Comparison of ENCODE assay signal across 8 cellular contexts in the genomic region with DNA sequence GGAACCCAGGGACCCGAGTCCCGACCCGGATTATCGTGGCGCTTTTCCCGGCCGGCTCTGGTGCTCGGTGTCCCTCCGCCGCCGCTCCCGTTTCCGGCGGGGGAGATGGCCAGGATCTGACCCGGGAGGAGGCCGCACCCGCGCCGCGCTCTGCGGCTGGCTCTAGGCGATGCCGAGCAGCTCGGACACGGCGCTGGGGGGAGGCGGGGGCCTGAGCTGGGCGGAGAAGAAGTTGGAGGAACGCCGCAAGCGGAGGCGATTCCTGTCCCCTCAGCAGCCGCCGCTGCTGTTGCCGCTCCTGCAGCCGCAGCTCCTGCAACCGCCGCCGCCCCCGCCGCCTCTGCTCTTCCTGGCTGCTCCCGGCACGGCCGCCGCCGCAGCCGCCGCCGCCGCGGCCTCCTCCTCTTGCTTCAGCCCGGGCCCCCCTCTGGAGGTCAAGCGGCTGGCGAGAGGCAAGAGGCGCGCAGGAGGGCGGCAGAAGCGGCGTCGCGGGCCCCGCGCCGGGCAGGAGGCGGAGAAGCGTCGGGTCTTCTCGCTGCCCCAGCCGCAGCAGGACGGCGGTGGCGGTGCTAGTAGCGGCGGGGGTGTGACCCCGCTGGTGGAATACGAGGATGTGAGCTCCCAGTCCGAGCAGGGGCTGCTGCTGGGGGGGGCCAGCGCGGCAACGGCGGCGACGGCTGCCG. TPM values are rescaled to one million over a fixed set of nuclear protein-coding genes. Genes with fewer than 3 reads are reported as not detected.
A peak's percentile ranks its signal among the peaks of the same experiment; 100 is the strongest.
DNase-seq lines count a peak whose midpoint lies in the region; ATAC-seq, FAIRE-seq and TF ChIP-seq lines count a peak whose summit lies in the region.

No MANE protein-coding gene starts in this region.

- H3K27ac ChIP-seq in A673 (ENCODE audit: low read depth, low read length, poor library complexity, severe bottlenecking) (peak overlapping the region; percentile 98), PC-9 (peak overlapping the region; percentile 94), neutrophil (peak overlapping the region; percentile 99), thymus (ENCODE audit: low read depth) (peak overlapping the region; percentile 99)

- H3K36me3 ChIP-seq in A673 (ENCODE audit: insufficient read depth, low read length, poor library complexity, severe bottlenecking) (no peaks in the 10 kb centered on the region), PC-9 (ENCODE audit: low read depth) (0 out of 2 replicates have a peak, but pooled peaks cover 6% of the 10 kb centered on the region), neutrophil (no peaks in the 10 kb centered on the region), thymus (ENCODE audit: control insufficient read depth, insufficient read depth) (no peaks in the 10 kb centered on the region)

- H3K4me2 ChIP-seq in PC-9 = peak overlapping the region; percentile 99

- H3F3A ChIP-seq in PC-9 (ENCODE audit: insufficient read depth, low read depth) = peaks cover 26% of the 10 kb centered on the region

- BruUV-seq in A673 (replicated peaks; lab: Mats Ljungman, UMichigan) (no TSS peak), PC-9 (replicated peaks; lab: Mats Ljungman, UMichigan) (no TSS peak)

- POLR2A ChIA-PET in A673 (lab: Charles Lee; ENCODE audit: low non-redundant PET) (no interaction called here), PC-9 (lab: Charles Lee; ENCODE audit: unreplicated experiment) (interaction anchor here (0.7 kb wide), 1 partner anchor 49 kb away, joined by 8 read pairs; no protein-coding TSS in a partner anchor)

- H4K20me1 ChIP-seq in PC-9 (ENCODE audit: insufficient read depth) = peaks cover 44% of the 10 kb centered on the region

- H3K4me3 ChIP-seq in A673 (ENCODE audit: low read depth, low read length, poor library complexity, severe bottlenecking) = peak overlapping the region; percentile 96
- H3K4me3 ChIP-seq in PC-9 = peak overlapping the region; percentile 76
- peak overlapping the region; percentile 86 to 95 for H3K4me3 ChIP-seq in neutrophil (ENCODE audit: low read depth in 1 of 2, low read length in 1 of 2)
- peak overlapping the region; percentile 87 for H3K4me3 ChIP-seq in thymus (ENCODE audit: low read length)

- H3K9me2 ChIP-seq in PC-9 (ENCODE audit: insufficient read depth) = no peaks in the 10 kb centered on the region

- DNase-seq in A673 (ENCODE audit: low spot score) (peak; percentile 46), PC-9 (peak; percentile 33 to 42), frontal cortex (ENCODE audit: low spot score in 2 of 2) (peak; percentile 31 to 60)
- peak; percentile 12 for DNase-seq in activated gamma-delta T cell treated with anti-CD3 and anti-CD28 coated beads, Interleukin-2, amount 50 U/mL, for 16 hours (ENCODE audit: low read depth)

- peak; percentile 3 for ATAC-seq in GM19455 (IDR thresholded peaks at IDR 0.05; ENCODE audit: unreplicated experiment)
- ATAC-seq in GM19397 (IDR thresholded peaks at IDR 0.05; ENCODE audit: unreplicated experiment) = no peak

- intact Hi-C loops in A673 (cut with micrococcal nuclease; ENCODE audit: unreplicated experiment) = no loop called here
- intact Hi-C loops in PC-9 (cut with micrococcal nuclease; ENCODE audit: unreplicated experiment) = loop anchor here (10.0 kb wide), 1 partner anchor 366 kb away; no protein-coding TSS in a partner anchor

- TF ChIP-seq CTCF in A673 (conservative IDR thresholded peaks at IDR 0.05; ENCODE audit: low read depth, low read length) = no peak
- no peak for TF ChIP-seq CTCF in PC-9 (conservative IDR thresholded peaks at IDR 0.05)
- TF ChIP-seq CTCF in neutrophil (IDR thresholded peaks at IDR 0.05) = peak; percentile 15

- no peak for FAIRE-seq in frontal cortex (lab: Jason Lieb, UNC)

- H3K9me3 ChIP-seq in A673 (ENCODE audit: low read depth, low read length, poor library complexity, severe bottlenecking) (no peaks in the 10 kb centered on the region), PC-9 (ENCODE audit: insufficient read depth, low read depth) (no peaks in the 10 kb centered on the region), neutrophil (no peaks in the 10 kb centered on the region), thymus (ENCODE audit: control insufficient read depth) (no peaks in the 10 kb centered on the region)

- CTCF ChIA-PET in A673 (lab: Charles Lee) = interaction anchor here (0.6 to 2.4 kb wide), 2 partner anchors 101 to 111 kb away, joined by 5 to 7 read pairs; no protein-coding TSS in a partner anchor
- CTCF ChIA-PET in PC-9 (lab: Charles Lee) = interaction anchor here (0.7 kb wide), 2 partner anchors 101 to 370 kb away, joined by 3 read pairs; no protein-coding TSS in a partner anchor

- peak overlapping the region; percentile 83 for H2AFZ ChIP-seq in PC-9

- H3K4me1 ChIP-seq in A673 (ENCODE audit: insufficient read depth, low read length, poor library complexity, severe bottlenecking) (peaks cover 9% of the 10 kb centered on the region), PC-9 (replicated peaks; ENCODE audit: insufficient read depth) (peaks cover 34% of the 10 kb centered on the region), neutrophil (ENCODE audit: control insufficient read depth in 1 of 2, insufficient read depth in 1 of 2, low read depth in 1 of 2, low read length in 1 of 2) (peaks cover 46 to 49% of the 10 kb centered on the region in 2 experiments), thymus (ENCODE audit: control insufficient read depth, insufficient read depth, low read length) (peaks cover 9% of the 10 kb centered on the region)

- no peaks in the 10 kb centered on the region for H3K27me3 ChIP-seq in A673 (replicated peaks; ENCODE audit: insufficient read depth, low read depth, low read length, poor library complexity)
- H3K27me3 ChIP-seq in PC-9 (ENCODE audit: insufficient read depth, low read depth) = no peaks in the 10 kb centered on the region
- no peaks in the 10 kb centered on the region for H3K27me3 ChIP-seq in neutrophil
- no peaks in the 10 kb centered on the region for H3K27me3 ChIP-seq in thymus (ENCODE audit: control insufficient read depth, insufficient read depth)

- peaks cover 68% of the 10 kb centered on the region for H3K79me2 ChIP-seq in PC-9 (ENCODE audit: low read depth)

- under 1% methylated on average over 84 of the region's 84 CpGs for WGBS in thymus

RNA-seq across cellular contexts. Expression of gene CDK13, which starts 0.6 kb away (rescaled TPM):
- total RNA-seq in A673 (2021) = 54.2 and 56.6 TPM in 2 replicates
- total RNA-seq in PC-9 (2021) = 76.8 and 80.9 TPM in 2 replicates
- 133 TPM for total RNA-seq in frontal cortex
- polyA plus RNA-seq in thymus = 40.4 TPM
